Comparison of ENCODE assay signal across 10 cellular contexts in genomic region chr10:7054915-7055314, GRCh38.
A peak's percentile ranks its signal among the peaks of the same experiment; 100 is the strongest.
DNase-seq lines count a peak whose midpoint lies in the region; ATAC-seq, FAIRE-seq and TF ChIP-seq lines count a peak whose summit lies in the region.
"Had no signal": no experiment of that assay in that cellular context is flagged by ENCODE, and none has a peak within 500 bp of the region (broad histone marks: within the 10 kb centered on the region; RNA-seq: fewer than 3 reads in every experiment).

No MANE protein-coding gene starts in this region.

- H3K79me2 ChIP-seq in astrocyte (ENCODE audit: insufficient read depth, low read length) (no peaks in the 10 kb centered on the region), neural cell (replicated peaks; ENCODE audit: insufficient read depth, low read length) (no peaks in the 10 kb centered on the region)

- intact Hi-C loops in posterior cingulate gyrus (cut with DNase I): no loop called here

- peak; percentile 50 for TF ChIP-seq CTCF in GM12873 (IDR thresholded peaks at IDR 0.05; ENCODE audit: insufficient read depth, low read depth, low read length, missing control alignments)
- peak; percentile 42 for TF ChIP-seq CTCF in astrocyte (IDR thresholded peaks at IDR 0.05; ENCODE audit: insufficient read depth, low read depth, low read length)
- peak; percentile 19 for TF ChIP-seq CTCF in neural cell (IDR thresholded peaks at IDR 0.05; ENCODE audit: poor library complexity, severe bottlenecking)

- no peak overlapping the region for H3K4me2 ChIP-seq in astrocyte (ENCODE audit: low read length)
- no peak overlapping the region for H3K4me2 ChIP-seq in neural cell (ENCODE audit: low read length)

- no peaks in the 10 kb centered on the region for H3K9me3 ChIP-seq in astrocyte (ENCODE audit: insufficient read depth, low read depth, low read length)
- H3K9me3 ChIP-seq in neural cell (ENCODE audit: low read length): no peaks in the 10 kb centered on the region
- no peaks in the 10 kb centered on the region for H3K9me3 ChIP-seq in MG63
- H3K9me3 ChIP-seq: gastrocnemius medialis had no signal

- H3K27me3 ChIP-seq in astrocyte (ENCODE audit: insufficient read depth, low read length) (no peaks in the 10 kb centered on the region), neural cell (ENCODE audit: insufficient read depth, low read depth, low read length) (no peaks in the 10 kb centered on the region), MG63 (no peaks in the 10 kb centered on the region)
- H3K27me3 ChIP-seq: gastrocnemius medialis had no signal

- no peak for TF ChIP-seq RAD21 in neural cell (conservative IDR thresholded peaks at IDR 0.05)

- no peak overlapping the region for H3K4me3 Mint-ChIP-seq in astrocyte (ENCODE audit: unreplicated experiment)
- no peak overlapping the region for H3K4me3 Mint-ChIP-seq in natural killer cell treated with Interleukin-12 subunit alpha and Interleukin-12 subunit beta and Interleukin-15 and Interleukin-18, amount 100 ng/mL, for 72 hours

- H3K4me1 Mint-ChIP-seq in astrocyte (ENCODE audit: low read depth, unreplicated experiment): no peaks in the 10 kb centered on the region
- peaks cover 19 to 27% of the 10 kb centered on the region in 2 donors for H3K4me1 Mint-ChIP-seq in natural killer cell treated with Interleukin-12 subunit alpha and Interleukin-12 subunit beta and Interleukin-15 and Interleukin-18, amount 100 ng/mL, for 72 hours (ENCODE audit: low read depth in 2 of 2)

- H3K36me3 ChIP-seq in astrocyte (ENCODE audit: insufficient read depth, low read length): no peaks in the 10 kb centered on the region
- H3K36me3 ChIP-seq in neural cell (ENCODE audit: insufficient read depth, low read length): no peaks in the 10 kb centered on the region
- no peaks in the 10 kb centered on the region for H3K36me3 ChIP-seq in MG63
- H3K36me3 ChIP-seq: gastrocnemius medialis had no signal

- no peak for FAIRE-seq in astrocyte (lab: Jason Lieb, UNC)

- no peaks in the 10 kb centered on the region for H3K9me3 Mint-ChIP-seq in astrocyte (ENCODE audit: unreplicated experiment)
- H3K9me3 Mint-ChIP-seq in natural killer cell treated with Interleukin-12 subunit alpha and Interleukin-12 subunit beta and Interleukin-15 and Interleukin-18, amount 100 ng/mL, for 72 hours: peaks cover 3% of the 10 kb centered on the region

- no peak overlapping the region for H3K27ac Mint-ChIP-seq in astrocyte (ENCODE audit: unreplicated experiment)
- no peak overlapping the region for H3K27ac Mint-ChIP-seq in natural killer cell treated with Interleukin-12 subunit alpha and Interleukin-12 subunit beta and Interleukin-15 and Interleukin-18, amount 100 ng/mL, for 72 hours

- no peak for TF ChIP-seq EP300 in neural cell (conservative IDR thresholded peaks at IDR 0.05; ENCODE audit: poor library complexity, severe bottlenecking)

- DNase-seq in astrocyte (ENCODE audit: low read depth): no peak
- no peak for DNase-seq in MG63
- DNase-seq in natural killer cell treated with Interleukin-12 subunit alpha and Interleukin-12 subunit beta and Interleukin-15 and Interleukin-18, amount 100 ng/mL, for 72 hours (ENCODE audit: low spot score): no peak
- no peak for DNase-seq in posterior cingulate gyrus
- DNase-seq: aorta; gastrocnemius medialis; stimulated activated CD4-positive, alpha-beta T cell treated with anti-CD3 and anti-CD28 coated beads, Interleukin-4, amount 100 ng/mL, for 4 hours had no signal

- no peaks in the 10 kb centered on the region for H3K36me3 Mint-ChIP-seq in astrocyte (ENCODE audit: low read depth, unreplicated experiment)
- H3K36me3 Mint-ChIP-seq in natural killer cell treated with Interleukin-12 subunit alpha and Interleukin-12 subunit beta and Interleukin-15 and Interleukin-18, amount 100 ng/mL, for 72 hours: peaks cover 12% of the 10 kb centered on the region

- H3K4me1 ChIP-seq in astrocyte (ENCODE audit: insufficient read depth, low read length): no peaks in the 10 kb centered on the region
- H3K4me1 ChIP-seq: gastrocnemius medialis had no signal

- H3K27me3 Mint-ChIP-seq in astrocyte (ENCODE audit: low read depth, unreplicated experiment): no peaks in the 10 kb centered on the region
- no peaks in the 10 kb centered on the region for H3K27me3 Mint-ChIP-seq in natural killer cell treated with Interleukin-12 subunit alpha and Interleukin-12 subunit beta and Interleukin-15 and Interleukin-18, amount 100 ng/mL, for 72 hours

- H2AFZ ChIP-seq in astrocyte (ENCODE audit: low read depth, low read length): no peak overlapping the region
- no peak overlapping the region for H2AFZ ChIP-seq in neural cell (ENCODE audit: low read depth, low read length)

- H3K9me2 ChIP-seq in neural cell (ENCODE audit: insufficient read depth, low read length): no peaks in the 10 kb centered on the region

- no peak overlapping the region for H3K4me3 ChIP-seq in astrocyte (ENCODE audit: insufficient read depth, low read depth, low read length)
- no peak overlapping the region for H3K4me3 ChIP-seq in neural cell (ENCODE audit: low read length)
- no peak overlapping the region for H3K4me3 ChIP-seq in MG63
- H3K4me3 ChIP-seq: gastrocnemius medialis had no signal

- no peaks in the 10 kb centered on the region for H4K20me1 ChIP-seq in astrocyte (ENCODE audit: insufficient read depth, low read length)
- H4K20me1 ChIP-seq in neural cell (ENCODE audit: insufficient read depth): no peaks in the 10 kb centered on the region

- H3F3A ChIP-seq in neural cell (ENCODE audit: insufficient read depth, low read length, poor library complexity, severe bottlenecking): no peaks in the 10 kb centered on the region

- no peak overlapping the region for H3K27ac ChIP-seq in astrocyte (ENCODE audit: low read depth, low read length)
- H3K27ac ChIP-seq in neural cell (ENCODE audit: low read length): no peak overlapping the region
- H3K27ac ChIP-seq: gastrocnemius medialis had no signal

- H3K9ac ChIP-seq in astrocyte (ENCODE audit: low read length) (no peak overlapping the region), neural cell (ENCODE audit: low read length) (no peak overlapping the region)

- peak; percentile 46 for ATAC-seq in HG03521 (IDR thresholded peaks at IDR 0.05; ENCODE audit: unreplicated experiment)
- no peak for ATAC-seq in natural killer cell treated with Interleukin-12 subunit alpha and Interleukin-12 subunit beta and Interleukin-15 and Interleukin-18, amount 100 ng/mL, for 72 hours
- ATAC-seq: gastrocnemius medialis had no signal

TF ChIP-seq in neural cell, 6 proteins besides CTCF, POLR2A, EP300 and RAD21:
- TF ChIP-seq SMC3 (conservative IDR thresholded peaks at IDR 0.05; ENCODE audit: poor library complexity): no peak
- no peak for TF ChIP-seq EZH2 (IDR thresholded peaks at IDR 0.05; ENCODE audit: borderline replicate concordance, insufficient read depth, low read length, poor library complexity, severe bottlenecking)
- no peak for TF ChIP-seq MXI1 (conservative IDR thresholded peaks at IDR 0.05; ENCODE audit: poor library complexity, severe bottlenecking)
TF ChIP-seq in neural cell: peak in this region for 0.
